2 cellular contexts compared by ENCODE assay signal in genomic region chr18:14104906-14105748, GRCh38.
TF ChIP-seq lines count a peak whose summit lies in the region.

No MANE protein-coding gene starts in this region.

TF ChIP-seq in GM23338, 12 proteins besides CTCF, POLR2A, EP300 and RAD21:
- TF ChIP-seq NANOG (IDR thresholded peaks at IDR 0.05; ENCODE audit: borderline replicate concordance) (no peak), EZH2phosphoT487 (IDR thresholded peaks at IDR 0.05; ENCODE audit: unreplicated experiment) (no peak), ZNF331 (CRISPR knock-in tag; IDR thresholded peaks at IDR 0.05; ENCODE audit: low read depth) (no peak), STAT1 (IDR thresholded peaks at IDR 0.05; ENCODE audit: unreplicated experiment) (no peak), REST (IDR thresholded peaks at IDR 0.05; ENCODE audit: unreplicated experiment) (no peak), EZH2 (IDR thresholded peaks at IDR 0.05; ENCODE audit: low read depth, unreplicated experiment) (no peak), ETS1 (IDR thresholded peaks at IDR 0.05) (no peak), ZNF462 (CRISPR knock-in tag; IDR thresholded peaks at IDR 0.05) (no peak), ZNF114 (CRISPR knock-in tag; IDR thresholded peaks at IDR 0.05) (no peak), POLR2AphosphoS5 (IDR thresholded peaks at IDR 0.05; ENCODE audit: low read depth) (no peak)

TF ChIP-seq in H1, 55 proteins besides CTCF, POLR2A, EP300 and RAD21:
- TF ChIP-seq GTF2F1 (IDR thresholded peaks at IDR 0.05; ENCODE audit: borderline replicate concordance, low read depth, low read length) (no peak), BACH1 (IDR thresholded peaks at IDR 0.05; ENCODE audit: low read length) (no peak), HDAC2 (IDR thresholded peaks at IDR 0.05; ENCODE audit: borderline replicate concordance in 1 of 2, low read depth in 2 of 2, low read length in 2 of 2) (no peak), ZNF274 (IDR thresholded peaks at IDR 0.05; ENCODE audit: borderline replicate concordance, extremely low read depth, low read length) (peak; percentile 66)
